Comparison of ENCODE assay signal across 8 cellular contexts in the genomic region with DNA sequence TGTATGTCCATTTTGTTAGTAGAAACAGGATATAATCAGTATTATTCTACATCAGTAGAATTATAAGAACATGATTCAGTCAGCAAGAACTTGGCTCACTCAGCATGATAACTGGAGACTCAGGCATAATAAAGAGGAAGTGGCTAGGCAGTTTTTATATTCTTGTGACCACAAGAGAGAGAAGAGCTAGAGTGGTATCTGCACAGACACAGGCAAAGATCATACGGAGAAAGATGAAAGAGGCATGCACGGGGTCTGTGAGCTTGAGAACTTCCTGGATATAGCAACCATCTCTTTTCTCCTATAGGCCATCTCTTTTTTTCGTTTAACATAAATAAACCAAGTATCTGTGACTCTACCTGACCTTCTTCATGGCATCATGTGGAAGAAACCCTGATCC. TPM values are rescaled to one million over a fixed set of nuclear protein-coding genes. Genes with fewer than 3 reads are reported as not detected.
DNase-seq lines count a peak whose midpoint lies in the region; ATAC-seq, FAIRE-seq and TF ChIP-seq lines count a peak whose summit lies in the region.

No MANE protein-coding gene starts in this region.

- ATAC-seq in Right ventricle myocardium superior (ENCODE audit: poor library complexity) (peak; percentile 81), HG02884 (IDR thresholded peaks at IDR 0.05; ENCODE audit: unreplicated experiment) (peak; percentile 97), natural killer cell (peak; percentile 90 to 99 (median 94))

- H3K36me3 ChIP-seq in right atrium auricular region: no peaks in the 10 kb centered on the region
- no peaks in the 10 kb centered on the region for H3K36me3 ChIP-seq in kidney (ENCODE audit: control insufficient read depth in 1 of 2, insufficient read depth in 2 of 2, low read length in 2 of 2)

- no peaks in the 10 kb centered on the region for H3K9me3 ChIP-seq in right atrium auricular region
- no peaks in the 10 kb centered on the region for H3K9me3 ChIP-seq in kidney (ENCODE audit: control insufficient read depth in 1 of 2, low read length in 2 of 2)

- H3K4me3 ChIP-seq in right atrium auricular region (no peak overlapping the region), astrocyte of the spinal cord (ENCODE audit: low read depth, low read length) (no peak overlapping the region), kidney (ENCODE audit: low read length in 2 of 2) (no peak overlapping the region)

- no peaks in the 10 kb centered on the region for H3K36me3 Mint-ChIP-seq in natural killer cell
- H3K36me3 Mint-ChIP-seq in type B pancreatic cell: no peaks in the 10 kb centered on the region

- no peaks in the 10 kb centered on the region for H3K27me3 ChIP-seq in right atrium auricular region

- H3K27ac Mint-ChIP-seq in natural killer cell: peak overlapping the region; percentile 78 to 82
- H3K27ac Mint-ChIP-seq in type B pancreatic cell: no peak overlapping the region

- TF ChIP-seq CTCF in right atrium auricular region (IDR thresholded peaks at IDR 0.05) (no peak), astrocyte of the spinal cord (IDR thresholded peaks at IDR 0.05; ENCODE audit: low read depth, low read length) (no peak), natural killer cell (IDR thresholded peaks at IDR 0.05) (no peak), type B pancreatic cell (conservative IDR thresholded peaks at IDR 0.05) (no peak), kidney (IDR thresholded peaks at IDR 0.05; ENCODE audit: borderline replicate concordance, extremely low read depth, insufficient read depth) (no peak)

- no peaks in the 10 kb centered on the region for H3K9me3 Mint-ChIP-seq in natural killer cell
- H3K9me3 Mint-ChIP-seq in type B pancreatic cell: peaks cover 5% of the 10 kb centered on the region

- in situ Hi-C loops in astrocyte of the spinal cord (cut with HindIII; ENCODE audit: low sequenced_read_pairs): no loop called here

- H3K4me1 Mint-ChIP-seq in natural killer cell (peaks cover 60 to 63% of the 10 kb centered on the region in 2 donors), type B pancreatic cell (ENCODE audit: unreplicated experiment) (peaks cover 20% of the 10 kb centered on the region)

- peaks cover 0 to 23% of the 10 kb centered on the region in 2 donors for H3K4me1 ChIP-seq in right atrium auricular region
- peaks cover 0 to 7% of the 10 kb centered on the region in 2 donors for H3K4me1 ChIP-seq in kidney (ENCODE audit: control insufficient read depth in 1 of 2, insufficient read depth in 1 of 2, low read depth in 1 of 2, low read length in 2 of 2)

- H3K4me3 Mint-ChIP-seq in natural killer cell (peak overlapping the region; percentile 65), type B pancreatic cell (no peak overlapping the region)

- intact Hi-C loops in Right ventricle myocardium superior (cut with DNase I) (no loop called here), natural killer cell (cut with micrococcal nuclease) (loop anchor here (2.0 kb wide), 1 partner anchor 47 kb away; a partner anchor contains a TSS), kidney (cut with DNase I) (no loop called here)

- H3K9ac ChIP-seq in kidney (ENCODE audit: low read length in 2 of 2): no peak overlapping the region

- no peaks in the 10 kb centered on the region for H3K27me3 Mint-ChIP-seq in natural killer cell (ENCODE audit: low read depth in 2 of 2)
- no peaks in the 10 kb centered on the region for H3K27me3 Mint-ChIP-seq in type B pancreatic cell

- FAIRE-seq in kidney (lab: Jason Lieb, UNC): no peak

- no peak for DNase-seq in Right ventricle myocardium superior
- no peak for DNase-seq in right atrium auricular region (ENCODE audit: low spot score)
- DNase-seq in OCI-M2 (lab: John Stamatoyannopoulos, UW; ENCODE audit: unreplicated experiment): peak; percentile 24
- DNase-seq in astrocyte of the spinal cord (ENCODE audit: low read depth, low spot score): peak; percentile 93
- no peak for DNase-seq in natural killer cell
- no peak for DNase-seq in type B pancreatic cell (ENCODE audit: extremely low spot score, unreplicated experiment)
- DNase-seq in kidney: no peak

- H3K27ac ChIP-seq in right atrium auricular region: peak overlapping the region in 1 of 2 donors; percentile 33
- H3K27ac ChIP-seq in kidney (ENCODE audit: low read depth in 2 of 2, low read length in 2 of 2): no peak overlapping the region

RNA-seq across cellular contexts. Expression of a gene that starts 46.8 kb away (rescaled TPM):
- total RNA-seq in Right ventricle myocardium superior: 7.4 TPM
- 10 to 100 TPM; 12.3 to 21.5 TPM for total RNA-seq in right atrium auricular region
- total RNA-seq in natural killer cell: 10 to 100 TPM; 42.8 to 51.5 (median 44.4) TPM
- 20.9 and 21.2 TPM in 2 replicates for total RNA-seq in type B pancreatic cell (ENCODE audit: low replicate concordance)
- 32.9 TPM for total RNA-seq in kidney
- polyA plus RNA-seq in kidney (ENCODE audit: insufficient read depth, low read depth, low replicate concordance): 3.5 TPM

Comparison
In these comparisons a context has a peak if more than half of its experiments do, and no peak if none do; other contexts are left out.
1. DNase-seq: peak in OCI-M2 (single experiment) and astrocyte of the spinal cord (single experiment); none in Right ventricle myocardium superior (single experiment), right atrium auricular region (single experiment), natural killer cell (single experiment), type B pancreatic cell (single experiment) and kidney (single experiment).
2. Peak in every context shown above with its lines, with median percentiles within 50 percentile points of each other: ATAC-seq.